Comparison of ENCODE assay signal across 1 cellular context in genomic region chrX:75154871-75155270, GRCh38.
TF ChIP-seq lines count a peak whose summit lies in the region.

No MANE protein-coding gene starts in this region.

TF ChIP-seq in HepG2, 621 proteins besides CTCF, POLR2A, EP300 and RAD21:
- TF ChIP-seq PBX3 (CRISPR knock-in tag; IDR thresholded peaks at IDR 0.05; ENCODE audit: borderline replicate concordance) (no peak), ZNF670 (CRISPR knock-in tag; IDR thresholded peaks at IDR 0.05; ENCODE audit: borderline replicate concordance) (no peak), CEBPG (CRISPR knock-in tag; IDR thresholded peaks at IDR 0.05) (no peak), ZNF142 (CRISPR knock-in tag; IDR thresholded peaks at IDR 0.05) (no peak), ZNF281 (CRISPR knock-in tag; IDR thresholded peaks at IDR 0.05; ENCODE audit: borderline replicate concordance) (no peak), ZNF34 (CRISPR knock-in tag; IDR thresholded peaks at IDR 0.05; ENCODE audit: borderline replicate concordance) (no peak)
